ENCODE assay signal across 8 cellular contexts in genomic region chr17:19064378-19064777, GRCh38. TPM values are rescaled to one million over a fixed set of nuclear protein-coding genes. Genes with fewer than 3 reads are reported as not detected.
DNase-seq lines count a peak whose midpoint lies in the region; ATAC-seq, FAIRE-seq and TF ChIP-seq lines count a peak whose summit lies in the region.
"Not testable (repeated sequence)": the region's sequence is repeated elsewhere in the genome, so short reads cannot be mapped to it uniquely, and the experiment has no call there.

No MANE protein-coding gene starts in this region.

- POLR2A ChIA-PET in activated CD4-positive, alpha-beta memory T cell treated with anti-CD3 and anti-CD28 coated beads, Interleukin-2, amount 10 ng/mL, durations not matched to agents 7 days and 5 days (lab: Charles Lee) = interaction anchor here (0.5 kb wide), 1 partner anchor 701 kb away, joined by 4 read pairs; the partner anchor contains the start of gene SHMT1
- POLR2A ChIA-PET in activated naive CD8-positive, alpha-beta T cell treated with anti-CD3 and anti-CD28 coated beads, Interleukin-2, amount 10 ng/mL, durations not matched to agents 7 days and 5 days (lab: Charles Lee); endothelial cell of umbilical vein (lab: Charles Lee): not testable (repeated sequence)

- not testable (repeated sequence) for H2AFZ ChIP-seq in DND-41 (ENCODE audit: low read depth, low read length); endothelial cell of umbilical vein (ENCODE audit: low read depth, low read length)

- not testable (repeated sequence) for H3K79me2 ChIP-seq in DND-41 (ENCODE audit: insufficient read depth, low read length); endothelial cell of umbilical vein (ENCODE audit: control insufficient read depth, insufficient read depth, low read length)

- H3K4me3 ChIP-seq in DND-41 (ENCODE audit: low read depth in 1 of 2, low read length in 2 of 2); endothelial cell of umbilical vein (replicated peaks in 1 of 3; ENCODE audit: insufficient read depth in 1 of 3, low read depth in 1 of 3, low read length in 3 of 3); psoas muscle; aorta (ENCODE audit: low read length in 2 of 2): not testable (repeated sequence)
- peak overlapping the region in 2 of 4 donors; percentile 31 to 35 for H3K4me3 ChIP-seq in Peyer's patch
- H3K4me3 ChIP-seq in kidney epithelial cell (ENCODE audit: low read depth, low read length) = peak overlapping the region; percentile 10

- TF ChIP-seq CTCF in DND-41 (IDR thresholded peaks at IDR 0.05; ENCODE audit: borderline replicate concordance, extremely low read depth, low read length, poor library complexity, severe bottlenecking); Peyer's patch (IDR thresholded peaks at IDR 0.05); endothelial cell of umbilical vein (IDR thresholded peaks at IDR 0.05; ENCODE audit: extremely low read depth in 1 of 2, insufficient read depth in 1 of 2, low read depth in 1 of 2, low read length in 2 of 2); kidney epithelial cell (IDR thresholded peaks at IDR 0.05; ENCODE audit: insufficient read depth, low read length, poor library complexity, severe bottlenecking); psoas muscle (IDR thresholded peaks at IDR 0.05): not testable (repeated sequence)

- H3K27me3 Mint-ChIP-seq in activated CD4-positive, alpha-beta memory T cell treated with anti-CD3 and anti-CD28 coated beads, Interleukin-2, amount 10 ng/mL, durations not matched to agents 7 days and 5 days; activated naive CD8-positive, alpha-beta T cell treated with anti-CD3 and anti-CD28 coated beads, Interleukin-2, amount 10 ng/mL, durations not matched to agents 7 days and 5 days: not testable (repeated sequence)

- TF ChIP-seq POLR2A in Peyer's patch (IDR thresholded peaks at IDR 0.05); endothelial cell of umbilical vein (IDR thresholded peaks at IDR 0.05; ENCODE audit: low read depth, low read length): not testable (repeated sequence)

- not testable (repeated sequence) for H3K4me1 ChIP-seq in DND-41 (ENCODE audit: insufficient read depth, low read length); Peyer's patch; endothelial cell of umbilical vein (ENCODE audit: control insufficient read depth, extremely low read depth, insufficient read depth, low read length); psoas muscle; aorta (ENCODE audit: control insufficient read depth in 1 of 2, insufficient read depth in 2 of 2, low read length in 2 of 2)

- ATAC-seq in DND-41 (ENCODE audit: insufficient read depth, low read depth); activated naive CD8-positive, alpha-beta T cell treated with anti-CD3 and anti-CD28 coated beads, Interleukin-2, amount 10 ng/mL, durations not matched to agents 7 days and 5 days (ENCODE audit: low read depth); psoas muscle; aorta (ENCODE audit: low FRiP score): not testable (repeated sequence)

- H3K36me3 ChIP-seq in DND-41 (ENCODE audit: insufficient read depth, low read length); Peyer's patch; endothelial cell of umbilical vein (ENCODE audit: control insufficient read depth in 2 of 2, extremely low read depth in 1 of 2, insufficient read depth in 2 of 2, low read length in 2 of 2); kidney epithelial cell (ENCODE audit: control insufficient read depth, insufficient read depth, low read length); psoas muscle (ENCODE audit: insufficient read depth in 1 of 2, low read depth in 1 of 2); aorta (ENCODE audit: control insufficient read depth in 1 of 2, insufficient read depth in 2 of 2, low read length in 1 of 2): not testable (repeated sequence)

- H3K27me3 ChIP-seq in DND-41 (ENCODE audit: insufficient read depth, low read length, poor library complexity); Peyer's patch; endothelial cell of umbilical vein (ENCODE audit: control insufficient read depth in 2 of 2, insufficient read depth in 2 of 2, low read length in 2 of 2); kidney epithelial cell (ENCODE audit: control insufficient read depth, insufficient read depth, low read length); psoas muscle (ENCODE audit: insufficient read depth in 3 of 3, low read length in 2 of 3); aorta (ENCODE audit: control insufficient read depth in 1 of 2, insufficient read depth in 2 of 2, low read length in 1 of 2): not testable (repeated sequence)

- not testable (repeated sequence) for H3K4me1 Mint-ChIP-seq in activated CD4-positive, alpha-beta memory T cell treated with anti-CD3 and anti-CD28 coated beads, Interleukin-2, amount 10 ng/mL, durations not matched to agents 7 days and 5 days; activated naive CD8-positive, alpha-beta T cell treated with anti-CD3 and anti-CD28 coated beads, Interleukin-2, amount 10 ng/mL, durations not matched to agents 7 days and 5 days

- dilution Hi-C loops in endothelial cell of umbilical vein (cut with MboI; ENCODE audit: extremely low pct_ligation_motif_present, low sequenced_read_pairs) = not testable (repeated sequence)

- CTCF ChIA-PET in activated CD4-positive, alpha-beta memory T cell treated with anti-CD3 and anti-CD28 coated beads, Interleukin-2, amount 10 ng/mL, durations not matched to agents 7 days and 5 days (lab: Charles Lee); endothelial cell of umbilical vein (lab: Charles Lee): not testable (repeated sequence)

- not testable (repeated sequence) for H3K4me2 ChIP-seq in DND-41 (ENCODE audit: insufficient read depth, low read length); endothelial cell of umbilical vein (ENCODE audit: insufficient read depth, low read length)

- not testable (repeated sequence) for H3K27ac ChIP-seq in DND-41 (ENCODE audit: low read length); endothelial cell of umbilical vein (ENCODE audit: insufficient read depth, low read depth, low read length); psoas muscle; aorta (ENCODE audit: low read depth in 1 of 2, low read length in 2 of 2)
- H3K27ac ChIP-seq in Peyer's patch = peak overlapping the region in 2 of 4 donors; percentile 46 to 49

- not testable (repeated sequence) for H3K4me3 Mint-ChIP-seq in activated CD4-positive, alpha-beta memory T cell treated with anti-CD3 and anti-CD28 coated beads, Interleukin-2, amount 10 ng/mL, durations not matched to agents 7 days and 5 days; activated naive CD8-positive, alpha-beta T cell treated with anti-CD3 and anti-CD28 coated beads, Interleukin-2, amount 10 ng/mL, durations not matched to agents 7 days and 5 days

- not testable (repeated sequence) for H3K36me3 Mint-ChIP-seq in activated CD4-positive, alpha-beta memory T cell treated with anti-CD3 and anti-CD28 coated beads, Interleukin-2, amount 10 ng/mL, durations not matched to agents 7 days and 5 days (ENCODE audit: low read depth); activated naive CD8-positive, alpha-beta T cell treated with anti-CD3 and anti-CD28 coated beads, Interleukin-2, amount 10 ng/mL, durations not matched to agents 7 days and 5 days

- H3K9me1 ChIP-seq in endothelial cell of umbilical vein (replicated peaks; ENCODE audit: control insufficient read depth, extremely low read depth, insufficient read depth, low read length) = not testable (repeated sequence)

- BruUV-seq in endothelial cell of umbilical vein (replicated peaks; lab: Mats Ljungman, UMichigan) = not testable (repeated sequence)

- H4K20me1 ChIP-seq in DND-41 (ENCODE audit: insufficient read depth, low read length); endothelial cell of umbilical vein (replicated peaks; ENCODE audit: control insufficient read depth, extremely low read depth, insufficient read depth, low read length): not testable (repeated sequence)

- peak; percentile 21 for DNase-seq in DND-41
- peak; percentile 15 to 42 (median 26) for DNase-seq in Peyer's patch
- peak; percentile 16 for DNase-seq in activated CD4-positive, alpha-beta memory T cell treated with anti-CD3 and anti-CD28 coated beads, Interleukin-2, amount 10 ng/mL, durations not matched to agents 7 days and 5 days
- DNase-seq in activated naive CD8-positive, alpha-beta T cell treated with anti-CD3 and anti-CD28 coated beads, Interleukin-2, amount 10 ng/mL, durations not matched to agents 7 days and 5 days = peak; percentile 1
- DNase-seq in endothelial cell of umbilical vein (ENCODE audit: low read depth, low spot score) = peak; percentile 0
- DNase-seq in kidney epithelial cell (ENCODE audit: low read depth) = not testable (repeated sequence)
- peak; percentile 2 to 45 for DNase-seq in psoas muscle
- DNase-seq in aorta = peak; percentile 2 to 37

- H3K9me3 Mint-ChIP-seq in activated CD4-positive, alpha-beta memory T cell treated with anti-CD3 and anti-CD28 coated beads, Interleukin-2, amount 10 ng/mL, durations not matched to agents 7 days and 5 days; activated naive CD8-positive, alpha-beta T cell treated with anti-CD3 and anti-CD28 coated beads, Interleukin-2, amount 10 ng/mL, durations not matched to agents 7 days and 5 days: not testable (repeated sequence)

- H3K27ac Mint-ChIP-seq in activated CD4-positive, alpha-beta memory T cell treated with anti-CD3 and anti-CD28 coated beads, Interleukin-2, amount 10 ng/mL, durations not matched to agents 7 days and 5 days = peak overlapping the region; percentile 62
- peak overlapping the region; percentile 73 for H3K27ac Mint-ChIP-seq in activated naive CD8-positive, alpha-beta T cell treated with anti-CD3 and anti-CD28 coated beads, Interleukin-2, amount 10 ng/mL, durations not matched to agents 7 days and 5 days

- 0% methylated on average over 1 to 5 of the region's 17 CpGs; no CpG with 5 or more reads in 1 of the 3 donors for WGBS in psoas muscle, 3 donors
- 1% methylated on average over 10 of the region's 17 CpGs; no CpG with 5 or more reads in 1 of the 2 donors for whole genome bisulfite sequencing in aorta, 2 donors

- not testable (repeated sequence) for H3K9ac ChIP-seq in DND-41 (ENCODE audit: low read depth, low read length); endothelial cell of umbilical vein (replicated peaks; ENCODE audit: extremely low read depth, insufficient read depth, low read length)

- intact Hi-C loops in endothelial cell of umbilical vein (cut with micrococcal nuclease); psoas muscle (cut with DNase I); aorta (cut with DNase I): not testable (repeated sequence)

- FAIRE-seq in endothelial cell of umbilical vein (lab: Jason Lieb, UNC) = not testable (repeated sequence)

- not testable (repeated sequence) for H3K9me3 ChIP-seq in DND-41 (ENCODE audit: insufficient read depth, low read length, severe bottlenecking); Peyer's patch; endothelial cell of umbilical vein (replicated peaks; ENCODE audit: control insufficient read depth, insufficient read depth, low read length); psoas muscle; aorta (ENCODE audit: control insufficient read depth, low read length)

RNA-seq across cellular contexts. Expression of gene GRAP, which starts 17.6 kb away (rescaled TPM):
- total RNA-seq in Peyer's patch = 10 to 100 TPM in 1 of 4 donors, 1 to 10 TPM in 3; 3.0 to 85.0 (median 3.2) TPM
- 10 to 100 TPM; 15.4 to 16.1 TPM for total RNA-seq in activated CD4-positive, alpha-beta memory T cell treated with anti-CD3 and anti-CD28 coated beads, Interleukin-2, amount 10 ng/mL, durations not matched to agents 7 days and 5 days
- 10 to 100 TPM; 27.7 to 30.3 TPM for total RNA-seq in activated naive CD8-positive, alpha-beta T cell treated with anti-CD3 and anti-CD28 coated beads, Interleukin-2, amount 10 ng/mL, durations not matched to agents 7 days and 5 days
- total RNA-seq in endothelial cell of umbilical vein = 43.6 and 44.5 TPM in 2 replicates
- 32.1 and 40.7 TPM in 2 replicates for polyA plus RNA-seq in endothelial cell of umbilical vein
- polyA plus RNA-seq in endothelial cell of umbilical vein (2011; cell fraction: cytosol; rRNA removed) = 22.5 and 26.6 TPM in 2 replicates
- polyA plus RNA-seq in endothelial cell of umbilical vein (2011; cell fraction: nucleus; rRNA removed) = 27.1 and 37.5 TPM in 2 replicates
- polyA plus RNA-seq in endothelial cell of umbilical vein (2012) = 15.6 and 32.2 TPM in 2 replicates
- polyA minus RNA-seq in endothelial cell of umbilical vein = 15.8 and 17.1 TPM in 2 replicates
- not detected for polyA minus RNA-seq in endothelial cell of umbilical vein (2011; cell fraction: cytosol; rRNA and poly(A)+ RNA removed)
- polyA minus RNA-seq in endothelial cell of umbilical vein (2011; cell fraction: nucleus; rRNA and poly(A)+ RNA removed) = 10.3 and 14.8 TPM in 2 replicates
- total RNA-seq in kidney epithelial cell = 1.2 and 1.6 TPM in 2 replicates
- total RNA-seq in psoas muscle = 1 to 10 TPM in 3 of 4 donors, under 1 TPM in 1; 0.71 to 2.2 (median 1.9) TPM
- 1 to 10 TPM in 2 of 3 donors, under 1 TPM in 1; 0.71 to 1.9 (median 1.4) TPM for polyA plus RNA-seq in psoas muscle
- total RNA-seq in aorta = 1 to 10 TPM; 4.0 to 6.3 TPM
- 1 to 10 TPM in 1 of 2 donors, under 1 TPM in 1; 0.87 to 2.4 TPM for polyA plus RNA-seq in aorta

RNA-seq across cellular contexts. Expression of gene FAM83G, which starts 59.8 kb away (rescaled TPM):
- total RNA-seq in Peyer's patch = 10 to 100 TPM in 3 of 4 donors, 1 to 10 TPM in 1; 9.9 to 48.4 (median 37.4) TPM
- 1 to 10 TPM; 6.4 to 6.5 TPM for total RNA-seq in activated CD4-positive, alpha-beta memory T cell treated with anti-CD3 and anti-CD28 coated beads, Interleukin-2, amount 10 ng/mL, durations not matched to agents 7 days and 5 days
- 1 to 10 TPM; 7.1 to 8.3 TPM for total RNA-seq in activated naive CD8-positive, alpha-beta T cell treated with anti-CD3 and anti-CD28 coated beads, Interleukin-2, amount 10 ng/mL, durations not matched to agents 7 days and 5 days
- 10.9 and 11.1 TPM in 2 replicates for total RNA-seq in endothelial cell of umbilical vein
- polyA plus RNA-seq in endothelial cell of umbilical vein = 7.0 and 8.2 TPM in 2 replicates
- 5.4 and 6.6 TPM in 2 replicates for polyA plus RNA-seq in endothelial cell of umbilical vein (2011; cell fraction: cytosol; rRNA removed)
- polyA plus RNA-seq in endothelial cell of umbilical vein (2011; cell fraction: nucleus; rRNA removed) = 10.4 and 10.9 TPM in 2 replicates
- polyA plus RNA-seq in endothelial cell of umbilical vein (2012) = 8.6 and 10.0 TPM in 2 replicates
- 7.3 and 8.5 TPM in 2 replicates for polyA minus RNA-seq in endothelial cell of umbilical vein
- polyA minus RNA-seq in endothelial cell of umbilical vein (2011; cell fraction: cytosol; rRNA and poly(A)+ RNA removed) = 12.8 TPM
- polyA minus RNA-seq in endothelial cell of umbilical vein (2011; cell fraction: nucleus; rRNA and poly(A)+ RNA removed) = 6.1 and 8.1 TPM in 2 replicates
- 48.7 and 60.0 TPM in 2 replicates for total RNA-seq in kidney epithelial cell
- total RNA-seq in psoas muscle = 10 to 100 TPM in 1 of 4 donors, 1 to 10 TPM in 3; 7.0 to 20.4 (median 9.3) TPM
- polyA plus RNA-seq in psoas muscle = 10 to 100 TPM in 1 of 3 donors, 1 to 10 TPM in 2; 8.2 to 65.6 (median 9.0) TPM
- 10 to 100 TPM in 1 of 2 donors, 1 to 10 TPM in 1; 7.1 to 12.9 TPM for total RNA-seq in aorta
- polyA plus RNA-seq in aorta = 1 to 10 TPM; 2.5 to 3.4 TPM
